In genomic region chr1:185440877-185441276, GRCh38 we compare ENCODE assay signal across 16 cellular contexts.
DNase-seq lines count a peak whose midpoint lies in the region; ATAC-seq, FAIRE-seq and TF ChIP-seq lines count a peak whose summit lies in the region.
"Had no signal": no experiment of that assay in that cellular context is flagged by ENCODE, and none has a peak within 500 bp of the region (broad histone marks: within the 10 kb centered on the region; RNA-seq: fewer than 3 reads in every experiment).

No MANE protein-coding gene starts in this region.

- TF ChIP-seq EP300 in A549 (IDR thresholded peaks at IDR 0.05): peak in 1 of 2 experiments; percentile 25; a peak in 1 of 5 replicates

- peaks cover 12% of the 10 kb centered on the region for H3K4me1 Mint-ChIP-seq in chondrocyte (ENCODE audit: low read depth)

- POLR2A ChIA-PET in A549 (lab: Yijun Ruan, JAX): interaction anchor here (0.6 to 3.0 kb wide), 3 partner anchors 59 to 205 kb away, joined by 4 to 14 read pairs (median 6); partner anchors contain the start of gene IVNS1ABP

- H3K4me1 ChIP-seq in A549 (peaks cover 40% of the 10 kb centered on the region), BE2C (no peaks in the 10 kb centered on the region)

- H3K36me3 ChIP-seq in kidney epithelial cell (ENCODE audit: control insufficient read depth, insufficient read depth, low read length): no peaks in the 10 kb centered on the region
- H3K36me3 ChIP-seq in BE2C: no peaks in the 10 kb centered on the region
- H3K36me3 ChIP-seq: Peyer's patch had no signal

- no peak for TF ChIP-seq POLR2A in A549 (IDR thresholded peaks at IDR 0.05; ENCODE audit: low read length)

- TF ChIP-seq CTCF in A549 (IDR thresholded peaks at IDR 0.05): no peak
- TF ChIP-seq CTCF in kidney epithelial cell (IDR thresholded peaks at IDR 0.05; ENCODE audit: insufficient read depth, low read length, poor library complexity, severe bottlenecking): no peak
- no peak for TF ChIP-seq CTCF in chondrocyte (IDR thresholded peaks at IDR 0.05)
- no peak for TF ChIP-seq CTCF in BE2C (IDR thresholded peaks at IDR 0.05; ENCODE audit: low read depth, low read length)

- H3K9me3 ChIP-seq in A549 (no peaks in the 10 kb centered on the region), BE2C (no peaks in the 10 kb centered on the region)
- H3K9me3 ChIP-seq: Peyer's patch had no signal

- peak overlapping the region; percentile 74 to 84 for H3K27ac ChIP-seq in A549
- H3K27ac ChIP-seq: Peyer's patch had no signal

- H3K4me3 ChIP-seq in A549 (no peak overlapping the region), kidney epithelial cell (ENCODE audit: low read depth, low read length) (no peak overlapping the region), BE2C (ENCODE audit: low read depth, low read length) (no peak overlapping the region)
- H3K4me3 ChIP-seq: Peyer's patch had no signal

- H3K4me3 Mint-ChIP-seq in chondrocyte (ENCODE audit: unreplicated experiment): no peak overlapping the region
- H3K4me3 Mint-ChIP-seq: stimulated activated naive B cell treated with anti-CD40 and anti-IgM and Interleukin-4, amounts not matched to agents 10 μg/mL and 1 μg/mL and 100 μg/mL, for 72 hours had no signal

- H3K36me3 Mint-ChIP-seq in chondrocyte (ENCODE audit: low read depth): no peaks in the 10 kb centered on the region
- H3K36me3 Mint-ChIP-seq: stimulated activated naive B cell treated with anti-CD40 and anti-IgM and Interleukin-4, amounts not matched to agents 10 μg/mL and 1 μg/mL and 100 μg/mL, for 72 hours had no signal

- H3K27ac Mint-ChIP-seq in chondrocyte (ENCODE audit: unreplicated experiment): no peak overlapping the region
- H3K27ac Mint-ChIP-seq: stimulated activated naive B cell treated with anti-CD40 and anti-IgM and Interleukin-4, amounts not matched to agents 10 μg/mL and 1 μg/mL and 100 μg/mL, for 72 hours had no signal

- DNase-seq in A549 (ENCODE audit: low read depth in 1 of 2, low spot score in 1 of 2): peak in 1 of 2 experiments; percentile 40
- peak; percentile 37 for DNase-seq in ELR (ENCODE audit: low read depth)
- DNase-seq in astrocyte of the hippocampus (ENCODE audit: low read depth, low spot score): peak; percentile 63
- DNase-seq in kidney epithelial cell (ENCODE audit: low read depth): peak; percentile 79
- DNase-seq in GM19238 (ENCODE audit: insufficient read length, low spot score): no peak
- DNase-seq in anterior cingulate cortex (lab: John Stamatoyannopoulos, UW): no peak
- DNase-seq in chondrocyte (ENCODE audit: low spot score): no peak
- DNase-seq in BE2C: no peak
- DNase-seq: aorta; C1 segment of cervical spinal cord; GF-D8; NCI-H1092 treated with DMSO at 0.1 percent for 48 hours; NCI-H510A; Peyer's patch; stimulated activated CD4-positive, alpha-beta T cell treated with anti-CD3 and anti-CD28 coated beads, Interleukin-4, amount 100 ng/mL, for 24 hours; stimulated activated naive B cell treated with anti-CD40 and anti-IgM and Interleukin-4, amounts not matched to agents 10 μg/mL and 1 μg/mL and 100 μg/mL, for 72 hours had no signal

- H3K27me3 Mint-ChIP-seq in chondrocyte (ENCODE audit: low read depth): no peaks in the 10 kb centered on the region
- H3K27me3 Mint-ChIP-seq: stimulated activated naive B cell treated with anti-CD40 and anti-IgM and Interleukin-4, amounts not matched to agents 10 μg/mL and 1 μg/mL and 100 μg/mL, for 72 hours had no signal

- H3K9me3 Mint-ChIP-seq in chondrocyte (ENCODE audit: low read depth): no peaks in the 10 kb centered on the region
- H3K9me3 Mint-ChIP-seq: stimulated activated naive B cell treated with anti-CD40 and anti-IgM and Interleukin-4, amounts not matched to agents 10 μg/mL and 1 μg/mL and 100 μg/mL, for 72 hours had no signal

- no peak for FAIRE-seq in A549 (lab: Jason Lieb, UNC)

- peak; percentile 6 to 37; a peak in 3 of 6 replicates for ATAC-seq in A549

- H3K27me3 ChIP-seq in kidney epithelial cell (ENCODE audit: control insufficient read depth, insufficient read depth, low read length) (no peaks in the 10 kb centered on the region), BE2C (no peaks in the 10 kb centered on the region)
- H3K27me3 ChIP-seq: Peyer's patch had no signal

- H3K4me2 ChIP-seq in A549: peak overlapping the region; percentile 61

- TF ChIP-seq RAD21 in A549 (conservative IDR thresholded peaks at IDR 0.05 in 1 of 2, IDR thresholded peaks at IDR 0.05 in 1 of 2): no peak

- CTCF ChIA-PET in A549 (lab: Yijun Ruan, JAX): interaction anchor here (0.6 to 1.9 kb wide), 3 partner anchors 136 to 240 kb away, joined by 3 to 5 read pairs (median 4); no protein-coding TSS in a partner anchor

TF ChIP-seq in A549, 52 proteins besides CTCF, POLR2A, EP300 and RAD21:
- TF ChIP-seq FOSL2 (IDR thresholded peaks at IDR 0.05) (no peak), FOSL2 (CRISPR knock-in tag; IDR thresholded peaks at IDR 0.05) (peak; percentile 44), GATA3 (IDR thresholded peaks at IDR 0.05; ENCODE audit: borderline replicate concordance) (no peak)

Comparison
In these comparisons a context has a peak if more than half of its experiments do, and no peak if none do; other contexts are left out.
1. DNase-seq: peak in ELR (single experiment), astrocyte of the hippocampus (single experiment) and kidney epithelial cell (single experiment); none in GM19238 (single experiment), anterior cingulate cortex (0 of 58), chondrocyte (single experiment) and BE2C (single experiment).